In genomic region chr19:11373166-11373884, GRCh38 we compare ENCODE assay signal across 8 cellular contexts. TPM values are rescaled to one million over a fixed set of nuclear protein-coding genes. Genes with fewer than 3 reads are reported as not detected.
DNase-seq lines count a peak whose midpoint lies in the region; ATAC-seq and TF ChIP-seq lines count a peak whose summit lies in the region.

No MANE protein-coding gene starts in this region.

- ATAC-seq in CD4-positive, alpha-beta T cell (ENCODE audit: poor library complexity), result no peak
- ATAC-seq in GM18858 (IDR thresholded peaks at IDR 0.05; ENCODE audit: unreplicated experiment) (no peak), GM21423 (IDR thresholded peaks at IDR 0.05; ENCODE audit: unreplicated experiment) (no peak), GM18909 (IDR thresholded peaks at IDR 0.05; ENCODE audit: poor library complexity, unreplicated experiment) (no peak)

- no peaks in the 10 kb centered on the region for H3K27me3 Mint-ChIP-seq in CD4-positive, alpha-beta T cell
- H3K27me3 Mint-ChIP-seq in immature natural killer cell (ENCODE audit: low read depth in 3 of 3), result peaks cover 0 to 2% (median 0%) of the 10 kb centered on the region in 3 donors

- peaks cover 24% of the 10 kb centered on the region for H3K36me3 Mint-ChIP-seq in CD4-positive, alpha-beta T cell (ENCODE audit: low read depth)
- peaks cover 11 to 16% (median 11%) of the 10 kb centered on the region in 3 donors for H3K36me3 Mint-ChIP-seq in immature natural killer cell

- CTCF ChIA-PET in CD4-positive, alpha-beta T cell (lab: Charles Lee), result interaction anchor here (3.3 kb wide), 1 partner anchor 62 kb away, joined by 14 read pairs; the partner anchor contains the start of genes ODAD3 and PRKCSH
- CTCF ChIA-PET in PC-9 (lab: Charles Lee), result interaction anchor here (0.6 kb wide), 1 partner anchor 166 kb away, joined by 4 read pairs; no protein-coding TSS in a partner anchor

- no peaks in the 10 kb centered on the region for H4K20me1 ChIP-seq in PC-9 (ENCODE audit: insufficient read depth)

- H3K9me2 ChIP-seq in PC-9 (ENCODE audit: insufficient read depth), result no peaks in the 10 kb centered on the region

- no peak overlapping the region for H2AFZ ChIP-seq in PC-9

- no peaks in the 10 kb centered on the region for H3K9me3 Mint-ChIP-seq in CD4-positive, alpha-beta T cell
- H3K9me3 Mint-ChIP-seq in immature natural killer cell, result no peaks in the 10 kb centered on the region

- intact Hi-C loops in CD4-positive, alpha-beta T cell (cut with DNase I, micrococcal nuclease), result loop anchor here (2.0 to 10.0 kb wide), 3 partner anchors 27 to 449 kb away; partner anchors contain the start of genes CCDC159 (in 1 of the 2), TIMM29 (in 1 of the 2), TMEM205 (in 1 of the 2) and YIPF2 (in 1 of the 2)
- intact Hi-C loops in PC-9 (cut with micrococcal nuclease; ENCODE audit: unreplicated experiment), result no loop called here

- H3F3A ChIP-seq in PC-9 (ENCODE audit: insufficient read depth, low read depth), result peaks cover 33% of the 10 kb centered on the region

- peak overlapping the region; percentile 22 for H3K4me3 Mint-ChIP-seq in CD4-positive, alpha-beta T cell
- H3K4me3 Mint-ChIP-seq in immature natural killer cell, result peak overlapping the region in 3 of 5 donors; percentile 15 to 57 (median 38)

- peaks cover 22% of the 10 kb centered on the region for H3K79me2 ChIP-seq in PC-9 (ENCODE audit: low read depth)

- H3K27me3 ChIP-seq in CD4-positive, alpha-beta T cell (ENCODE audit: control insufficient read depth, insufficient read depth, low read length), result no peaks in the 10 kb centered on the region
- H3K27me3 ChIP-seq in PC-9 (ENCODE audit: insufficient read depth, low read depth), result no peaks in the 10 kb centered on the region

- POLR2A ChIA-PET in CD4-positive, alpha-beta T cell (lab: Charles Lee), result interaction anchor here (1.5 to 2.7 kb wide), 3 partner anchors 11 to 62 kb away, joined by 4 to 86 read pairs (median 40); partner anchors contain the start of genes CCDC159, ODAD3, PRKCSH and TMEM205
- POLR2A ChIA-PET in PC-9 (lab: Charles Lee; ENCODE audit: unreplicated experiment), result interaction anchor here (0.6 kb wide), 1 partner anchor 22 kb away, joined by 3 read pairs; no protein-coding TSS in a partner anchor

- BruUV-seq in PC-9 (replicated peaks; lab: Mats Ljungman, UMichigan), result no TSS peak

- H3K9me3 ChIP-seq in CD4-positive, alpha-beta T cell (ENCODE audit: control insufficient read depth, low read length), result no peaks in the 10 kb centered on the region
- no peaks in the 10 kb centered on the region for H3K9me3 ChIP-seq in PC-9 (ENCODE audit: insufficient read depth, low read depth)

- DNase-seq in CD4-positive, alpha-beta T cell, result no peak
- DNase-seq in Kasumi-1 (lab: John Stamatoyannopoulos, UW) (peak; percentile 45 to 51), PC-9 (no peak), immature natural killer cell (no peak), kidney glomerular epithelial cell (lab: John Stamatoyannopoulos, UW) (no peak)

- no peak overlapping the region for H3K4me3 ChIP-seq in PC-9

- peaks cover 31% of the 10 kb centered on the region for H3K4me1 ChIP-seq in PC-9 (replicated peaks; ENCODE audit: insufficient read depth)

- no peaks in the 10 kb centered on the region for H3K36me3 ChIP-seq in PC-9 (ENCODE audit: low read depth)

- H3K4me2 ChIP-seq in PC-9, result peak overlapping the region; percentile 81

- no peak overlapping the region for H3K27ac Mint-ChIP-seq in CD4-positive, alpha-beta T cell
- H3K27ac Mint-ChIP-seq in immature natural killer cell, result peak overlapping the region in 2 of 6 donors; percentile 29 to 55

- no peak overlapping the region for H3K27ac ChIP-seq in CD4-positive, alpha-beta T cell (ENCODE audit: low read depth, low read length)
- no peak overlapping the region for H3K27ac ChIP-seq in PC-9

- peaks cover 21% of the 10 kb centered on the region for H3K4me1 Mint-ChIP-seq in CD4-positive, alpha-beta T cell (ENCODE audit: low read depth)
- peaks cover 0 to 14% of the 10 kb centered on the region in 2 donors for H3K4me1 Mint-ChIP-seq in immature natural killer cell

- TF ChIP-seq CTCF in CD4-positive, alpha-beta T cell (IDR thresholded peaks at IDR 0.05), result no peak
- TF ChIP-seq CTCF in PC-9 (conservative IDR thresholded peaks at IDR 0.05), result no peak

RNA-seq across cellular contexts. Expression of gene SWSAP1, which starts 1.1 kb away (rescaled TPM):
- 1 to 10 TPM; 2.6 to 2.7 TPM for total RNA-seq in CD4-positive, alpha-beta T cell
- total RNA-seq in PC-9 (2021), result 4.6 and 4.8 TPM in 2 replicates
- 1 to 10 TPM; 7.0 to 8.7 (median 8.3) TPM for polyA plus RNA-seq in immature natural killer cell

RNA-seq across cellular contexts. Expression of gene EPOR, which starts 10.8 kb away (rescaled TPM):
- 10 to 100 TPM; 10.9 to 11.3 TPM for total RNA-seq in CD4-positive, alpha-beta T cell
- total RNA-seq in PC-9 (2021), result 7.3 and 10.0 TPM in 2 replicates
- 1 to 10 TPM; 3.6 to 5.8 (median 5.4) TPM for polyA plus RNA-seq in immature natural killer cell

RNA-seq across cellular contexts. Expression of gene PLPPR2, which starts 18.1 kb away (rescaled TPM):
- 1 to 10 TPM; 8.2 TPM for total RNA-seq in CD4-positive, alpha-beta T cell
- total RNA-seq in PC-9 (2021), result 25.2 and 30.4 TPM in 2 replicates
- polyA plus RNA-seq in immature natural killer cell, result 1 to 10 TPM; 1.2 to 2.7 (median 1.8) TPM

RNA-seq across cellular contexts. Expression of gene CCDC159, which starts 27.0 kb away (rescaled TPM):
- total RNA-seq in CD4-positive, alpha-beta T cell, result 10 to 100 TPM; 35.5 to 42.4 TPM
- 9.4 and 13.7 TPM in 2 replicates for total RNA-seq in PC-9 (2021)
- polyA plus RNA-seq in immature natural killer cell, result 10 to 100 TPM; 26.5 to 32.4 (median 28.8) TPM

RNA-seq across cellular contexts. Expression of gene TMEM205, which starts 27.3 kb away (rescaled TPM):
- total RNA-seq in CD4-positive, alpha-beta T cell, result 10 to 100 TPM in 1 of 2 experiments, 1 to 10 TPM in 1; 8.8 to 10.4 TPM
- total RNA-seq in PC-9 (2021), result 80.3 and 90.6 TPM in 2 replicates
- 10 to 100 TPM; 73.3 to 91.2 (median 81.4) TPM for polyA plus RNA-seq in immature natural killer cell

Comparison
In these comparisons a context has a peak if more than half of its experiments do, and no peak if none do; other contexts are left out.
1. DNase-seq: peak in Kasumi-1 (2 of 2); none in CD4-positive, alpha-beta T cell (0 of 10), PC-9 (0 of 2), immature natural killer cell (0 of 3) and kidney glomerular epithelial cell (single experiment).